ENCODE assay signal across 28 cellular contexts in the genomic region with DNA sequence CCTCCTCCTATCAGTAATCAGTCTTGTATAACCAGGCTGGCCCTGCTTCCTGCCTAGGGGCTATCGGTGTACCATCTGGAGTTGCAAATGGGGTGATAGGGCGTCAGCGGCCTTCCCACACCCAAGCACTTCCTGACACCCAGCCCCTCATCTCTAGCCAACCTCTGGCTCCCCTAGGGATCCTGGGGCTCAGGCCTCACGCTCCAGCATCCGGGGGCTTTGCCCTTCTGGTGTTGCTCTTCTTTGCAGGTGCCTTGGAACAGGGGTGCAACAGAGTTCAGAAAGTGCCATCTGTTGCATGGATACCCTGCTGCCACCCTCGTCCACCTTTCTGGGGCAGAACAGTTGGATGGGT. TPM values are rescaled to one million over a fixed set of nuclear protein-coding genes. Genes with fewer than 3 reads are reported as not detected.
A peak's percentile ranks its signal among the peaks of the same experiment; 100 is the strongest.
DNase-seq lines count a peak whose midpoint lies in the region; ATAC-seq and TF ChIP-seq lines count a peak whose summit lies in the region.
"Had no signal": no experiment of that assay in that cellular context is flagged by ENCODE, and none has a peak within 500 bp of the region (broad histone marks: within the 10 kb centered on the region; RNA-seq: fewer than 3 reads in every experiment).

No MANE protein-coding gene starts in this region.

- H3K36me3 ChIP-seq in KOPT-K1 (ENCODE audit: insufficient read depth, low read length) = peaks cover 11% of the 10 kb centered on the region; the same call in 1 of the 2 replicates
- no peaks in the 10 kb centered on the region for H3K36me3 ChIP-seq in naive thymus-derived CD4-positive, alpha-beta T cell (ENCODE audit: control insufficient read depth in 2 of 3, insufficient read depth in 3 of 3, low read length in 3 of 3)
- H3K36me3 ChIP-seq in esophagus squamous epithelium = no peaks in the 10 kb centered on the region
- H3K36me3 ChIP-seq: BE2C had no signal

- no peak for TF ChIP-seq CTCF in esophagus squamous epithelium (IDR thresholded peaks at IDR 0.05)

- CTCF ChIA-PET in activated CD8-positive, alpha-beta memory T cell treated with anti-CD3 and anti-CD28 coated beads, Interleukin-2, amount 10 ng/mL, durations not matched to agents 7 days and 5 days (lab: Charles Lee) = no interaction called here
- CTCF ChIA-PET in naive thymus-derived CD4-positive, alpha-beta T cell (lab: Charles Lee) = no interaction called here

- H3K9me3 Mint-ChIP-seq in activated CD8-positive, alpha-beta memory T cell treated with anti-CD3 and anti-CD28 coated beads, Interleukin-2, amount 10 ng/mL, durations not matched to agents 7 days and 5 days (ENCODE audit: low read depth) = no peaks in the 10 kb centered on the region
- H3K9me3 Mint-ChIP-seq in activated T-helper 2 cell treated with anti-CD3 and anti-CD28 coated beads, Interferon-gamma antibody, Interleukin-2, Interleukin-4, amounts not matched to agents 10 μg/mL and 5 μg/mL and 100 μg/mL, durations not matched to agents 14 hours and 24 hours and 36 hours = no peaks in the 10 kb centered on the region
- H3K9me3 Mint-ChIP-seq in naive thymus-derived CD4-positive, alpha-beta T cell = no peaks in the 10 kb centered on the region
- H3K9me3 Mint-ChIP-seq: activated T-cell treated with anti-CD3 and anti-CD28 coated beads, Interleukin-2, amount 50 U/mL, for 4 hours had no signal

- H3K4me3 Mint-ChIP-seq in activated CD8-positive, alpha-beta memory T cell treated with anti-CD3 and anti-CD28 coated beads, Interleukin-2, amount 10 ng/mL, durations not matched to agents 7 days and 5 days = peak overlapping the region; percentile 68
- peak overlapping the region; percentile 68 for H3K4me3 Mint-ChIP-seq in activated T-helper 2 cell treated with anti-CD3 and anti-CD28 coated beads, Interferon-gamma antibody, Interleukin-2, Interleukin-4, amounts not matched to agents 10 μg/mL and 5 μg/mL and 100 μg/mL, durations not matched to agents 14 hours and 24 hours and 36 hours (ENCODE audit: low read depth)
- H3K4me3 Mint-ChIP-seq in naive thymus-derived CD4-positive, alpha-beta T cell = peak overlapping the region in 1 of 10 donors; percentile 71
- H3K4me3 Mint-ChIP-seq: activated T-cell treated with anti-CD3 and anti-CD28 coated beads, Interleukin-2, amount 50 U/mL, for 4 hours; type B pancreatic cell had no signal

- H3K27ac ChIP-seq in KOPT-K1 (ENCODE audit: low read depth, low read length, poor library complexity, severe bottlenecking) = peak overlapping the region; percentile 70
- H3K27ac ChIP-seq in naive thymus-derived CD4-positive, alpha-beta T cell (ENCODE audit: low read depth, low read length) = no peak overlapping the region
- H3K27ac ChIP-seq in esophagus squamous epithelium = no peak overlapping the region

- H3K36me3 Mint-ChIP-seq in activated CD8-positive, alpha-beta memory T cell treated with anti-CD3 and anti-CD28 coated beads, Interleukin-2, amount 10 ng/mL, durations not matched to agents 7 days and 5 days = peaks cover 34% of the 10 kb centered on the region
- H3K36me3 Mint-ChIP-seq in activated T-helper 2 cell treated with anti-CD3 and anti-CD28 coated beads, Interferon-gamma antibody, Interleukin-2, Interleukin-4, amounts not matched to agents 10 μg/mL and 5 μg/mL and 100 μg/mL, durations not matched to agents 14 hours and 24 hours and 36 hours (ENCODE audit: low read depth) = peaks cover 67% of the 10 kb centered on the region
- H3K36me3 Mint-ChIP-seq in naive thymus-derived CD4-positive, alpha-beta T cell = peaks cover 0 to 22% (median 0%) of the 10 kb centered on the region in 5 donors
- H3K36me3 Mint-ChIP-seq: type B pancreatic cell had no signal

- 69 to 74% methylated on average over 3 of the region's 6 CpGs for WGBS in esophagus squamous epithelium, 2 donors

- no peaks in the 10 kb centered on the region for H3K9me3 ChIP-seq in KOPT-K1 (ENCODE audit: insufficient read depth, low read length, poor library complexity, severe bottlenecking)
- no peaks in the 10 kb centered on the region for H3K9me3 ChIP-seq in naive thymus-derived CD4-positive, alpha-beta T cell (ENCODE audit: control insufficient read depth in 2 of 3, low read length in 3 of 3)
- no peaks in the 10 kb centered on the region for H3K9me3 ChIP-seq in esophagus squamous epithelium
- H3K9me3 ChIP-seq: BE2C had no signal

- DNase-seq in activated CD8-positive, alpha-beta memory T cell treated with anti-CD3 and anti-CD28 coated beads, Interleukin-2, amount 10 ng/mL, durations not matched to agents 7 days and 5 days = no peak
- DNase-seq in activated CD8-positive, alpha-beta memory T cell treated with anti-CD3 and anti-CD28 coated beads for 24 hours = no peak
- no peak for DNase-seq in activated T-helper 2 cell treated with anti-CD3 and anti-CD28 coated beads, Interferon-gamma antibody, Interleukin-2, Interleukin-4, amounts not matched to agents 10 μg/mL and 5 μg/mL and 100 μg/mL, durations not matched to agents 14 hours and 24 hours and 36 hours (ENCODE audit: low spot score)
- no peak for DNase-seq in naive thymus-derived CD4-positive, alpha-beta T cell
- DNase-seq in esophagus squamous epithelium (lab: John Stamatoyannopoulos, UW) (no peak), pons (ENCODE audit: low spot score) (no peak)
- DNase-seq: activated CD4-positive, CD25-positive, alpha-beta regulatory T cell; activated naive CD4-positive, alpha-beta T cell treated with anti-CD3 and anti-CD28 coated beads, Interleukin-2, amount 50 U/mL, for 16 hours; activated T-cell treated with anti-CD3 and anti-CD28 coated beads, Interleukin-2, amount 50 U/mL, for 4 hours; anterior cingulate cortex; BE2C; Calu3; DND-41; foreskin melanocyte; left cardiac atrium; mammary epithelial cell; NCI-H1092 treated with DMSO at 0.1 percent for 48 hours; NCI-H1930; NCI-H524 treated with DMSO at 0.1 percent for 48 hours; right cardiac atrium; SHP77; stimulated activated CD4-positive, alpha-beta T cell treated with anti-CD3 and anti-CD28 coated beads, Interleukin-2, amount 100 ng/mL, for 24 hours had no signal

- peak; percentile 8 for ATAC-seq in activated CD8-positive, alpha-beta memory T cell treated with anti-CD3 and anti-CD28 coated beads, Interleukin-2, amount 10 ng/mL, durations not matched to agents 7 days and 5 days
- peak; percentile 39 for ATAC-seq in naive thymus-derived CD4-positive, alpha-beta T cell
- no peak for ATAC-seq in GM18520 (IDR thresholded peaks at IDR 0.05; ENCODE audit: unreplicated experiment)
- ATAC-seq: activated T-cell treated with anti-CD3 and anti-CD28 coated beads, Interleukin-2, amount 50 U/mL, for 4 hours; left cardiac atrium; right cardiac atrium had no signal

- POLR2A ChIA-PET in naive thymus-derived CD4-positive, alpha-beta T cell (lab: Charles Lee) = no interaction called here

- no peak for TF ChIP-seq POLR2A in esophagus squamous epithelium (IDR thresholded peaks at IDR 0.05)

- H3K4me3 ChIP-seq in naive thymus-derived CD4-positive, alpha-beta T cell (ENCODE audit: low read length) = no peak overlapping the region
- no peak overlapping the region for H3K4me3 ChIP-seq in esophagus squamous epithelium

- intact Hi-C loops in activated T-helper 2 cell treated with anti-CD3 and anti-CD28 coated beads, Interferon-gamma antibody, Interleukin-2, Interleukin-4, amounts not matched to agents 10 μg/mL and 5 μg/mL and 100 μg/mL, durations not matched to agents 14 hours and 24 hours and 36 hours (cut with micrococcal nuclease) = no loop called here
- intact Hi-C loops in naive thymus-derived CD4-positive, alpha-beta T cell (cut with micrococcal nuclease) = no loop called here
- intact Hi-C loops in esophagus squamous epithelium (cut with DNase I) = no loop called here

- H3K27ac Mint-ChIP-seq in activated CD8-positive, alpha-beta memory T cell treated with anti-CD3 and anti-CD28 coated beads, Interleukin-2, amount 10 ng/mL, durations not matched to agents 7 days and 5 days = peak overlapping the region; percentile 84
- peak overlapping the region; percentile 98 for H3K27ac Mint-ChIP-seq in activated T-helper 2 cell treated with anti-CD3 and anti-CD28 coated beads, Interferon-gamma antibody, Interleukin-2, Interleukin-4, amounts not matched to agents 10 μg/mL and 5 μg/mL and 100 μg/mL, durations not matched to agents 14 hours and 24 hours and 36 hours
- peak overlapping the region in 1 of 9 donors; percentile 86 for H3K27ac Mint-ChIP-seq in naive thymus-derived CD4-positive, alpha-beta T cell
- H3K27ac Mint-ChIP-seq: type B pancreatic cell had no signal

- H3K27me3 Mint-ChIP-seq in activated CD8-positive, alpha-beta memory T cell treated with anti-CD3 and anti-CD28 coated beads, Interleukin-2, amount 10 ng/mL, durations not matched to agents 7 days and 5 days = no peaks in the 10 kb centered on the region
- H3K27me3 Mint-ChIP-seq in activated T-helper 2 cell treated with anti-CD3 and anti-CD28 coated beads, Interferon-gamma antibody, Interleukin-2, Interleukin-4, amounts not matched to agents 10 μg/mL and 5 μg/mL and 100 μg/mL, durations not matched to agents 14 hours and 24 hours and 36 hours (ENCODE audit: low read depth) = no peaks in the 10 kb centered on the region
- H3K27me3 Mint-ChIP-seq in naive thymus-derived CD4-positive, alpha-beta T cell = no peaks in the 10 kb centered on the region
- H3K27me3 Mint-ChIP-seq: type B pancreatic cell had no signal

- peaks cover 63% of the 10 kb centered on the region for H3K4me1 Mint-ChIP-seq in activated CD8-positive, alpha-beta memory T cell treated with anti-CD3 and anti-CD28 coated beads, Interleukin-2, amount 10 ng/mL, durations not matched to agents 7 days and 5 days
- peaks cover 68% of the 10 kb centered on the region for H3K4me1 Mint-ChIP-seq in activated T-helper 2 cell treated with anti-CD3 and anti-CD28 coated beads, Interferon-gamma antibody, Interleukin-2, Interleukin-4, amounts not matched to agents 10 μg/mL and 5 μg/mL and 100 μg/mL, durations not matched to agents 14 hours and 24 hours and 36 hours (ENCODE audit: low read depth)
- H3K4me1 Mint-ChIP-seq in naive thymus-derived CD4-positive, alpha-beta T cell = peaks cover 0 to 69% (median 8%) of the 10 kb centered on the region in 7 donors

- peaks cover 0 to 5% of the 10 kb centered on the region in 2 donors for H3K4me1 ChIP-seq in naive thymus-derived CD4-positive, alpha-beta T cell (ENCODE audit: control insufficient read depth in 2 of 2, insufficient read depth in 2 of 2, low read length in 2 of 2)
- no peaks in the 10 kb centered on the region for H3K4me1 ChIP-seq in esophagus squamous epithelium
- H3K4me1 ChIP-seq: BE2C had no signal

- no peaks in the 10 kb centered on the region for H3K27me3 ChIP-seq in naive thymus-derived CD4-positive, alpha-beta T cell (ENCODE audit: control insufficient read depth in 2 of 2, insufficient read depth in 2 of 2, low read length in 2 of 2)
- no peaks in the 10 kb centered on the region for H3K27me3 ChIP-seq in esophagus squamous epithelium
- H3K27me3 ChIP-seq: BE2C had no signal

RNA-seq across cellular contexts. Expression of gene IL9R, which starts 4.1 kb away (rescaled TPM):
- total RNA-seq in activated CD8-positive, alpha-beta memory T cell treated with anti-CD3 and anti-CD28 coated beads, Interleukin-2, amount 10 ng/mL, durations not matched to agents 7 days and 5 days = 100 to 1,000 TPM in 1 of 2 experiments, 10 to 100 TPM in 1; 87.0 to 110 TPM
- 54.7 and 64.9 TPM in 2 replicates for total RNA-seq in activated T-helper 2 cell treated with anti-CD3 and anti-CD28 coated beads, Interferon-gamma antibody, Interleukin-2, Interleukin-4, amounts not matched to agents 10 μg/mL and 5 μg/mL and 100 μg/mL, durations not matched to agents 14 hours and 24 hours and 36 hours
- 10 to 100 TPM in 1 of 5 experiments, 1 to 10 TPM in 3, not detected in 1; 1.2 to 52.7 (median 2.2) TPM for total RNA-seq in naive thymus-derived CD4-positive, alpha-beta T cell
- under 1 TPM; 0.12 to 0.22 TPM for polyA plus RNA-seq in naive thymus-derived CD4-positive, alpha-beta T cell
- total RNA-seq in esophagus squamous epithelium = 1 to 10 TPM in 1 of 4 donors, under 1 TPM in 1, not detected in 2; 0.57 to 1.4 TPM
- total RNA-seq: bronchial epithelial cell, Calu3, left cardiac atrium, LHCN-M2 had no signal
- polyA plus RNA-seq: neural cell had no signal
